In the genomic region with DNA sequence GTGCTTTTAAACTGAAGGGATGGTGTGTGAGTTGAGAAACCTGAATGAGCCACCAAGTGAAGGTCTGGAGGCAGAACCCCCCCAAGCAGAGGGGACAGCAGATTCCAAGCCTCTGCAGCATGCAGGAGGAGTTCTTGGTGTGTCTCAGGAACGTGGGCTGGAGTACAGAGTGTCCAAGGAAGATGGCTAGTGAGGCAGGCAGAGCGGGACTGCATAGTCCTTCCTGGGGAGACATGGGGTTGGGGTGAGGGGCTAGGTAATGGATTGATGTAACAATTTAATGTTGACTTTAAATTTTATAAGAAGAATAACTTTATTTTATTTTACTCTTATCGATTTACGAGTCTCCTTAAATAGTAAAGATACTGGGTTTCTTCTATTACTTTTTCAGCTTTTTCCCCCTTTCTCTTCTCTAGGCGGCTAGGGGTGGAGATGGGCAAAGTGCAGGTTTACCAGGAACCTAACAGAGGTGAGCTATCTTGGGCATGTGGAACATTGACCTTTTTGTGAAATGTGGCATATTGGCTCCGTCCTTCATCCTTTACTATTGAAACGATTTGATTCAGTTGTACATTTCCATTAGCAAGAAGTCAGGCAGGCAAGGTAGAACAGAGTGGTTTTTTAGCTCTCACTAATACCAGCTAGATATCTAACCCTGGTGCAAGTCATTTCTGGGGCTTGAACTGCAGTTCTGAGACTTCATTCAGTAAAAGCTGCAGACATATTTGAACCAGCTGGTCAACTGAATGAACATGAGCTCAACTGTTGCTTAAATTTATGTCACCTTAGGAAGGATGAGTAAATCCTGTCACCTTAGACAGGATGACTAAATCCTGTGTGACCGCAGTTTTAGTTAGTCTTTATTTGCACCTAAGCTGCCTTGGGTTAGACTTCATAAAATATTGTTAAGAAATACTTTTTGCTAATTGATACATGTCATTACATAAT, we compare ENCODE assay signal across 18 cellular contexts. TPM values are rescaled to one million over a fixed set of nuclear protein-coding genes. Genes with fewer than 3 reads are reported as not detected.
DNase-seq lines count a peak whose midpoint lies in the region; ATAC-seq and TF ChIP-seq lines count a peak whose summit lies in the region.
"Had no signal": no experiment of that assay in that cellular context is flagged by ENCODE, and none has a peak within 500 bp of the region (broad histone marks: within the 10 kb centered on the region; RNA-seq: fewer than 3 reads in every experiment).

No MANE protein-coding gene starts in this region.

- peaks cover 20% of the 10 kb centered on the region for H3K4me1 Mint-ChIP-seq in activated CD4-positive, alpha-beta T cell treated with anti-CD3 and anti-CD28 coated beads for 36 hours
- peaks cover 15% of the 10 kb centered on the region for H3K4me1 Mint-ChIP-seq in CD8-positive, alpha-beta T cell (ENCODE audit: low read depth)
- H3K4me1 Mint-ChIP-seq in immature natural killer cell: no peaks in the 10 kb centered on the region
- H3K4me1 Mint-ChIP-seq: CD14-positive monocyte had no signal

- no peaks in the 10 kb centered on the region for H3K9me3 Mint-ChIP-seq in activated CD4-positive, alpha-beta T cell treated with anti-CD3 and anti-CD28 coated beads for 36 hours (ENCODE audit: low read depth)
- H3K9me3 Mint-ChIP-seq in CD8-positive, alpha-beta T cell: no peaks in the 10 kb centered on the region
- H3K9me3 Mint-ChIP-seq in immature natural killer cell: no peaks in the 10 kb centered on the region
- H3K9me3 Mint-ChIP-seq: CD14-positive monocyte, HFFc6, IgD-negative memory B cell had no signal

- no peak for DNase-seq in activated CD4-positive, alpha-beta T cell treated with anti-CD3 and anti-CD28 coated beads for 36 hours
- DNase-seq in activated CD4-positive, alpha-beta T cell treated with anti-CD3 and anti-CD28 coated beads for 4 hours: no peak
- DNase-seq in CD8-positive, alpha-beta T cell: no peak
- DNase-seq in right lobe of liver (peak in 1 of 3 donors; percentile 74), adrenal gland (no peak), immature natural killer cell (no peak)
- DNase-seq: 8988T, DMS 273 treated with DMSO at 0.1 percent for 48 hours, DND-41, HFFc6, Karpas-422, MG63, NCI-H1048 had no signal

- no peaks in the 10 kb centered on the region for H3K27me3 Mint-ChIP-seq in activated CD4-positive, alpha-beta T cell treated with anti-CD3 and anti-CD28 coated beads for 36 hours
- no peaks in the 10 kb centered on the region for H3K27me3 Mint-ChIP-seq in CD8-positive, alpha-beta T cell (ENCODE audit: low read depth)
- peaks cover 0 to 1% (median 0%) of the 10 kb centered on the region in 3 donors for H3K27me3 Mint-ChIP-seq in immature natural killer cell (ENCODE audit: low read depth in 3 of 3)
- H3K27me3 Mint-ChIP-seq: IgD-negative memory B cell had no signal

- no peak for TF ChIP-seq CTCF in CD8-positive, alpha-beta T cell (IDR thresholded peaks at IDR 0.05)
- TF ChIP-seq CTCF in right lobe of liver (IDR thresholded peaks at IDR 0.05): no peak
- TF ChIP-seq CTCF in adrenal gland (IDR thresholded peaks at IDR 0.05): no peak

- intact Hi-C loops in activated CD4-positive, alpha-beta T cell treated with anti-CD3 and anti-CD28 coated beads for 36 hours (cut with DNase I, micrococcal nuclease): no loop called here
- intact Hi-C loops in CD8-positive, alpha-beta T cell (cut with DNase I, micrococcal nuclease): no loop called here
- intact Hi-C loops in right lobe of liver (cut with DNase I) (no loop called here), adrenal gland (cut with DNase I) (no loop called here)

- no peak overlapping the region for H3K27ac Mint-ChIP-seq in activated CD4-positive, alpha-beta T cell treated with anti-CD3 and anti-CD28 coated beads for 36 hours
- H3K27ac Mint-ChIP-seq in CD8-positive, alpha-beta T cell: peak overlapping the region; percentile 66
- H3K27ac Mint-ChIP-seq in immature natural killer cell: peak overlapping the region in 1 of 6 donors; percentile 43
- H3K27ac Mint-ChIP-seq: HFFc6, IgD-negative memory B cell had no signal

- TF ChIP-seq POLR2A in right lobe of liver (IDR thresholded peaks at IDR 0.05) (no peak), adrenal gland (IDR thresholded peaks at IDR 0.05) (no peak)

- ATAC-seq in activated CD4-positive, alpha-beta T cell treated with anti-CD3 and anti-CD28 coated beads for 36 hours: peak; percentile 71
- ATAC-seq in CD8-positive, alpha-beta T cell: no peak
- ATAC-seq in right lobe of liver (peak; percentile 96 to 99 (median 98)), HG02642 (IDR thresholded peaks at IDR 0.05; ENCODE audit: poor library complexity, unreplicated experiment) (no peak)
- ATAC-seq: Panc1 had no signal

- CTCF ChIA-PET in activated CD4-positive, alpha-beta T cell treated with anti-CD3 and anti-CD28 coated beads for 36 hours (lab: Charles Lee): interaction anchor here (0.6 kb wide), 1 partner anchor 579 kb away, joined by 3 read pairs; no protein-coding TSS in a partner anchor
- CTCF ChIA-PET in CD8-positive, alpha-beta T cell (lab: Charles Lee): interaction anchor here (2.7 kb wide), 1 partner anchor 95 kb away, joined by 11 read pairs; no protein-coding TSS in a partner anchor

- POLR2A ChIA-PET in activated CD4-positive, alpha-beta T cell treated with anti-CD3 and anti-CD28 coated beads for 36 hours (lab: Charles Lee): interaction anchor here (1.3 kb wide), 1 partner anchor 8 kb away, joined by 4 read pairs; no protein-coding TSS in a partner anchor
- POLR2A ChIA-PET in CD8-positive, alpha-beta T cell (lab: Charles Lee): no interaction called here

- H3K4me3 ChIP-seq in CD8-positive, alpha-beta T cell (ENCODE audit: low read depth, low read length): no peak overlapping the region
- peak overlapping the region in 1 of 2 donors; percentile 39 for H3K4me3 ChIP-seq in duodenal mucosa (ENCODE audit: low read depth in 1 of 2, low read length in 2 of 2)
- no peak overlapping the region for H3K4me3 ChIP-seq in right lobe of liver
- H3K4me3 ChIP-seq in adrenal gland: no peak overlapping the region
- H3K4me3 ChIP-seq: MG63 had no signal

- H3K27ac ChIP-seq in CD8-positive, alpha-beta T cell (ENCODE audit: low read depth, low read length): no peak overlapping the region
- peak overlapping the region; percentile 30 for H3K27ac ChIP-seq in duodenal mucosa (ENCODE audit: low read depth, low read length)
- peak overlapping the region; percentile 71 to 75 (median 73) for H3K27ac ChIP-seq in right lobe of liver
- no peak overlapping the region for H3K27ac ChIP-seq in adrenal gland

- H3K36me3 ChIP-seq in CD8-positive, alpha-beta T cell (ENCODE audit: insufficient read depth, low read length): peaks cover 7% of the 10 kb centered on the region
- peaks cover 5 to 18% of the 10 kb centered on the region in 2 donors for H3K36me3 ChIP-seq in duodenal mucosa (ENCODE audit: control insufficient read depth in 1 of 2, insufficient read depth in 2 of 2, low read length in 2 of 2)
- H3K36me3 ChIP-seq in right lobe of liver: peaks cover 0 to 24% (median 1%) of the 10 kb centered on the region in 4 donors
- H3K36me3 ChIP-seq in adrenal gland (replicated peaks in 1 of 2): peaks cover 0 to 49% of the 10 kb centered on the region in 2 donors
- H3K36me3 ChIP-seq: MG63 had no signal

- peak overlapping the region in 1 of 2 donors; percentile 23 for H3K9ac ChIP-seq in duodenal mucosa (ENCODE audit: low read depth in 1 of 2, low read length in 2 of 2)

- H3K36me3 Mint-ChIP-seq in activated CD4-positive, alpha-beta T cell treated with anti-CD3 and anti-CD28 coated beads for 36 hours (ENCODE audit: low read depth): peaks cover 22% of the 10 kb centered on the region
- H3K36me3 Mint-ChIP-seq in CD8-positive, alpha-beta T cell: peaks cover 49% of the 10 kb centered on the region
- H3K36me3 Mint-ChIP-seq in immature natural killer cell: peaks cover 5 to 16% (median 13%) of the 10 kb centered on the region in 3 donors

- no peaks in the 10 kb centered on the region for H3K9me3 ChIP-seq in CD8-positive, alpha-beta T cell (ENCODE audit: low read length)
- H3K9me3 ChIP-seq in duodenal mucosa (ENCODE audit: control insufficient read depth in 1 of 2, low read length in 2 of 2): no peaks in the 10 kb centered on the region
- H3K9me3 ChIP-seq in right lobe of liver: no peaks in the 10 kb centered on the region
- H3K9me3 ChIP-seq in adrenal gland (replicated peaks in 1 of 3): no peaks in the 10 kb centered on the region
- H3K9me3 ChIP-seq: MG63 had no signal

- no peak overlapping the region for H3K4me3 Mint-ChIP-seq in activated CD4-positive, alpha-beta T cell treated with anti-CD3 and anti-CD28 coated beads for 36 hours
- H3K4me3 Mint-ChIP-seq in CD8-positive, alpha-beta T cell: no peak overlapping the region
- no peak overlapping the region for H3K4me3 Mint-ChIP-seq in immature natural killer cell
- H3K4me3 Mint-ChIP-seq: CD14-positive monocyte, HFFc6, IgD-negative memory B cell had no signal

- H3K27me3 ChIP-seq in CD8-positive, alpha-beta T cell (ENCODE audit: insufficient read depth, low read length): no peaks in the 10 kb centered on the region
- H3K27me3 ChIP-seq in duodenal mucosa (ENCODE audit: control insufficient read depth in 1 of 2, insufficient read depth in 2 of 2, low read length in 2 of 2): no peaks in the 10 kb centered on the region
- H3K27me3 ChIP-seq in right lobe of liver: no peaks in the 10 kb centered on the region
- no peaks in the 10 kb centered on the region for H3K27me3 ChIP-seq in adrenal gland
- H3K27me3 ChIP-seq: MG63 had no signal

- 34% methylated on average over 8 of the region's 8 CpGs for WGBS in right lobe of liver (ENCODE audit: insufficient coverage, low coverage, low lambda C conversion rate, missing lambda C conversion rate)
- 79 to 87% (median 86%) methylated on average over 8 of the region's 8 CpGs for WGBS in adrenal gland, 4 donors

- H3K4me1 ChIP-seq in CD8-positive, alpha-beta T cell (ENCODE audit: insufficient read depth, low read length): no peaks in the 10 kb centered on the region
- H3K4me1 ChIP-seq in duodenal mucosa (ENCODE audit: control insufficient read depth in 1 of 2, insufficient read depth in 2 of 2, low read length in 2 of 2) (peaks cover 9 to 15% of the 10 kb centered on the region in 2 donors), right lobe of liver (peaks cover 0 to 19% (median 7%) of the 10 kb centered on the region in 4 donors), adrenal gland (replicated peaks in 1 of 2) (no peaks in the 10 kb centered on the region)

RNA-seq across cellular contexts. Expression of a gene that starts 9.2 kb away (rescaled TPM):
- total RNA-seq in activated CD4-positive, alpha-beta T cell treated with anti-CD3 and anti-CD28 coated beads for 36 hours: 10 to 100 TPM; 44.6 to 56.6 TPM
- 10 to 100 TPM; 23.8 to 28.7 TPM for total RNA-seq in CD8-positive, alpha-beta T cell
- total RNA-seq in right lobe of liver: 10 to 100 TPM; 15.8 to 19.7 (median 16.6) TPM
- 10 to 100 TPM; 25.0 to 44.6 (median 31.1) TPM for total RNA-seq in adrenal gland
- 10 to 100 TPM; 13.9 to 50.0 (median 22.5) TPM for polyA plus RNA-seq in adrenal gland
- 10 to 100 TPM; 29.7 to 39.8 (median 34.8) TPM for polyA plus RNA-seq in immature natural killer cell

Comparison
In these comparisons a context has a peak if more than half of its experiments do, and no peak if none do; other contexts are left out.
1. ATAC-seq: peak in activated CD4-positive, alpha-beta T cell treated with anti-CD3 and anti-CD28 coated beads for 36 hours (single experiment) and right lobe of liver (4 of 4); none in CD8-positive, alpha-beta T cell (single experiment) and HG02642 (single experiment).
2. H3K27ac ChIP-seq: peak in duodenal mucosa (single experiment) and right lobe of liver (3 of 3); none in CD8-positive, alpha-beta T cell (single experiment) and adrenal gland (0 of 5).